ENCODE assay signal across 20 cellular contexts in the genomic region with DNA sequence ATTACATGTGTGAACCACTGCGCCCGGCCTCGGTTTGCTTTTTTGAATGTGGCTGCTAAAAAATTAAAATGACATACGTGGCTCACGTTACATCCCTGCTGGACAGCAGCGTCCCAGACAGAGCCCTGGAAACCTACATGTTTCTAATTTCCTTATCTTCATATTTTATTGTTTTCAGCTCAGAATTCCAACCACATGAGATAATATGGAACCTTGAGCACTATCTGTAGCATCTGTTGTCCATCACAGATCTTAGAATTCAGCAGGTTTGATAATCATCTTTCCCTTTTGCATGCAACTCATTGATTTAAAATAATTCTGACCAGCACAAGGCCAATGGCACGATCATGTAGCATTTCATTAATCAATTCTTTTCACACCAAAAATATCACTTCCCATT. TPM values are rescaled to one million over a fixed set of nuclear protein-coding genes. Genes with fewer than 3 reads are reported as not detected.
A peak's percentile ranks its signal among the peaks of the same experiment; 100 is the strongest.
DNase-seq lines count a peak whose midpoint lies in the region; ATAC-seq and TF ChIP-seq lines count a peak whose summit lies in the region.
"Had no signal": no experiment of that assay in that cellular context is flagged by ENCODE, and none has a peak within 500 bp of the region (broad histone marks: within the 10 kb centered on the region; RNA-seq: fewer than 3 reads in every experiment).

No MANE protein-coding gene starts in this region.

- no peak for TF ChIP-seq POLR2A in spleen (IDR thresholded peaks at IDR 0.05)

- POLR2A ChIA-PET in CD4-positive, alpha-beta memory T cell (lab: Charles Lee; ENCODE audit: partially characterized antibody), result no interaction called here

- no peak overlapping the region for H3K27ac ChIP-seq in CD4-positive, alpha-beta memory T cell (ENCODE audit: low read depth, low read length)
- H3K27ac ChIP-seq in spleen, result peak overlapping the region in 2 of 8 donors; percentile 91 to 93

- no peaks in the 10 kb centered on the region for H3K36me3 Mint-ChIP-seq in CD4-positive, alpha-beta memory T cell
- H3K36me3 Mint-ChIP-seq in T-helper 17 cell (ENCODE audit: low read depth) (no peaks in the 10 kb centered on the region), nephron (ENCODE audit: low read depth) (no peaks in the 10 kb centered on the region)
- H3K36me3 Mint-ChIP-seq: CD4-positive, CD25-positive, alpha-beta regulatory T cell had no signal

- peaks cover 61% of the 10 kb centered on the region for H3K4me1 ChIP-seq in CD4-positive, alpha-beta memory T cell (ENCODE audit: insufficient read depth, low read length)
- peaks cover 20 to 97% (median 63%) of the 10 kb centered on the region in 6 donors for H3K4me1 ChIP-seq in spleen
- H3K4me1 ChIP-seq: BE2C had no signal

- no peaks in the 10 kb centered on the region for H3K36me3 ChIP-seq in CD4-positive, alpha-beta memory T cell (ENCODE audit: insufficient read depth, low read length)
- H3K36me3 ChIP-seq in spleen, result no peaks in the 10 kb centered on the region
- H3K36me3 ChIP-seq: BE2C had no signal

- H3K9me3 Mint-ChIP-seq in CD4-positive, alpha-beta memory T cell, result no peaks in the 10 kb centered on the region
- no peaks in the 10 kb centered on the region for H3K9me3 Mint-ChIP-seq in nephron
- H3K9me3 Mint-ChIP-seq: CD4-positive, CD25-positive, alpha-beta regulatory T cell had no signal

- WGBS in spleen, 5 donors, result 92 to 95% (median 94%) methylated on average over 7 of the region's 7 CpGs

- DNase-seq in CD4-positive, alpha-beta memory T cell, result no peak
- DNase-seq in T-helper 17 cell (no peak), islet precursor cell (peak; percentile 9), spleen (no peak)
- no peak for DNase-seq in activated CD8-positive, alpha-beta memory T cell treated with anti-CD3 and anti-CD28 coated beads for 24 hours
- DNase-seq: BE2C; C1 segment of cervical spinal cord; CD4-positive, CD25-positive, alpha-beta regulatory T cell; DMS153; DMS79; GDM1; GOT3; H7; HFFc6; KG1 had no signal

- H3K9me3 ChIP-seq in CD4-positive, alpha-beta memory T cell (ENCODE audit: control insufficient read depth in 1 of 2, low read length in 2 of 2), result no peaks in the 10 kb centered on the region
- H3K9me3 ChIP-seq in T-helper 17 cell (ENCODE audit: control insufficient read depth, low read length, poor library complexity, severe bottlenecking), result no peaks in the 10 kb centered on the region
- H3K9me3 ChIP-seq in spleen, result no peaks in the 10 kb centered on the region
- H3K9me3 ChIP-seq: BE2C had no signal

- no peaks in the 10 kb centered on the region for H3K27me3 ChIP-seq in CD4-positive, alpha-beta memory T cell (ENCODE audit: insufficient read depth, low read length)
- H3K27me3 ChIP-seq in spleen (replicated peaks in 1 of 7), result no peaks in the 10 kb centered on the region
- H3K27me3 ChIP-seq: BE2C had no signal

- no peak overlapping the region for H3K4me3 Mint-ChIP-seq in CD4-positive, alpha-beta memory T cell
- H3K4me3 Mint-ChIP-seq in T-helper 17 cell, result peak overlapping the region; percentile 9
- no peak overlapping the region for H3K4me3 Mint-ChIP-seq in nephron
- H3K4me3 Mint-ChIP-seq: CD4-positive, CD25-positive, alpha-beta regulatory T cell; HFFc6 had no signal

- H3K4me3 ChIP-seq in CD4-positive, alpha-beta memory T cell (ENCODE audit: low read length in 2 of 2), result no peak overlapping the region
- no peak overlapping the region for H3K4me3 ChIP-seq in spleen

- intact Hi-C loops in CD4-positive, alpha-beta memory T cell (cut with micrococcal nuclease), result no loop called here
- intact Hi-C loops in spleen (cut with DNase I; ENCODE audit: low total_unique reads), result no loop called here

- CTCF ChIA-PET in CD4-positive, alpha-beta memory T cell (lab: Charles Lee; ENCODE audit: partially characterized antibody), result interaction anchor here (1.7 kb wide), 1 partner anchor 45 kb away, joined by 4 read pairs; no protein-coding TSS in a partner anchor

- TF ChIP-seq CTCF in nephron (IDR thresholded peaks at IDR 0.05; ENCODE audit: unreplicated experiment in 3 of 3) (no peak), spleen (IDR thresholded peaks at IDR 0.05 in 8 of 11, conservative IDR thresholded peaks at IDR 0.05 in 3 of 11) (no peak)

- peaks cover 39 to 68% (median 59%) of the 10 kb centered on the region in 4 donors for H3K4me1 Mint-ChIP-seq in CD4-positive, alpha-beta memory T cell
- H3K4me1 Mint-ChIP-seq in T-helper 17 cell (peaks cover 51% of the 10 kb centered on the region), nephron (peaks cover 44% of the 10 kb centered on the region)

- ATAC-seq in T-helper 17 cell (no peak), HG03045 (IDR thresholded peaks at IDR 0.05; ENCODE audit: unreplicated experiment) (no peak)
- ATAC-seq: HCT116 had no signal

- H3K27ac Mint-ChIP-seq in CD4-positive, alpha-beta memory T cell, result peak overlapping the region in 4 of 7 donors; percentile 19 to 63 (median 47)
- H3K27ac Mint-ChIP-seq in T-helper 17 cell (peak overlapping the region; percentile 95), nephron (peak overlapping the region in 2 of 3 experiments; percentile 13 to 58)
- H3K27ac Mint-ChIP-seq: HFFc6 had no signal

- no peaks in the 10 kb centered on the region for H3K27me3 Mint-ChIP-seq in CD4-positive, alpha-beta memory T cell
- H3K27me3 Mint-ChIP-seq in T-helper 17 cell (no peaks in the 10 kb centered on the region), nephron (ENCODE audit: low read depth) (no peaks in the 10 kb centered on the region)
- H3K27me3 Mint-ChIP-seq: CD4-positive, CD25-positive, alpha-beta regulatory T cell had no signal

RNA-seq across cellular contexts. Expression of a gene that starts 25.9 kb away (rescaled TPM):
- 10 to 100 TPM; 21.7 to 23.7 TPM for total RNA-seq in CD4-positive, alpha-beta memory T cell
- 100 to 1,000 TPM in 1 of 2 donors, 10 to 100 TPM in 1; 98.7 to 124 TPM for polyA plus RNA-seq in CD4-positive, alpha-beta memory T cell
- 10 to 100 TPM; 57.4 to 60.5 TPM for total RNA-seq in T-helper 17 cell
- total RNA-seq in spleen, result 10 to 100 TPM; 15.5 to 37.0 (median 19.5) TPM
- 10 to 100 TPM; 16.1 to 26.9 (median 22.7) TPM for polyA plus RNA-seq in spleen
- total RNA-seq: A172, Daoy, H7, HFFc6 had no signal

Comparison
In these comparisons a context has a peak if more than half of its experiments do, and no peak if none do; other contexts are left out.
1. H3K27ac Mint-ChIP-seq: peak in every context shown above with its lines; median percentile 95 in T-helper 17 cell; 47 in CD4-positive, alpha-beta memory T cell; 36 in nephron.